ENCODE assay signal across 29 cellular contexts in the genomic region with DNA sequence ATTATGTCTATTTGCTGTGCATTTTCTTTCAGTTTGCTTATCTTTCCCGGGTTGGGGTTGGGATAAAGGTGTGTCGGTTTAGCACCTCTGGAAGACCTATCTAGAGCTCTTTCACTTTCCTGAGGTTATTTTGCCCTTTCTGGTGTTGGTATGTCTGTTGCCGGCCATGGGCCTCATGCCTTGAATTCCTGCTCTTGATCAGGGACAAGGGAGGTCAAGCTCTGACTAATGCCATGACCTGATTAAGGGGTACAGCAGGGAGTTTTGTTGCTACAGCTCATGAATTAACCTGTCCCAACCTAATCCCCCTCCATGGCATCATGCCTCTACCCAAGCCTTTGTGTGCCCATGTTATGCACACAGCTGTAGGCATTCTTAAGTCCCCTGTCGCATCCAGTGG.
DNase-seq lines count a peak whose midpoint lies in the region; ATAC-seq and TF ChIP-seq lines count a peak whose summit lies in the region.
"Had no signal": no experiment of that assay in that cellular context is flagged by ENCODE, and none has a peak within 500 bp of the region (broad histone marks: within the 10 kb centered on the region; RNA-seq: fewer than 3 reads in every experiment).

No MANE protein-coding gene starts in this region.

- DNase-seq in Right ventricle myocardium inferior (ENCODE audit: missing footprints) (no peak), right atrium auricular region (ENCODE audit: low spot score) (no peak), amniotic epithelial cell (ENCODE audit: low read depth) (peak; percentile 76), left ventricle myocardium superior (peak; percentile 28)
- DNase-seq in stimulated activated effector memory CD8-positive, alpha-beta T cell treated with anti-CD3 and anti-CD28 coated beads, Interleukin-12 subunit alpha, Interleukin-12 subunit beta, amount 100 ng/mL, for 72 hours (ENCODE audit: low spot score in 2 of 2), result no peak
- DNase-seq: 8988T; activated CD4-positive, alpha-beta memory T cell treated with anti-CD3 and anti-CD28 coated beads, Interleukin-2, amount 10 ng/mL, durations not matched to agents 7 days and 5 days; activated CD4-positive, CD25-positive, alpha-beta regulatory T cell treated with anti-CD3 and anti-CD28 coated beads, Interleukin-2, amount 50 U/mL, for 72 hours; CD8-positive, alpha-beta memory T cell; effector memory CD8-positive, alpha-beta T cell; foreskin keratinocyte; heart right ventricle; KG1; MM.1S; NCI-H1417 treated with DMSO at 0.1 percent for 48 hours; NCI-H2081; NCI-H2227 treated with DMSO at 0.1 percent for 48 hours; NCI-H82; RPMI8226; stimulated activated CD4-positive, alpha-beta T cell treated with anti-CD3 and anti-CD28 coated beads, Interleukin-1b, Interleukin-23, amount 100 ng/mL, for 48 hours; stimulated activated CD8-positive, alpha-beta memory T cell treated with anti-CD3 and anti-CD28 coated beads, Interleukin-4, amount 100 ng/mL, for 48 hours; stomach; thyroid gland had no signal

- H3K27me3 ChIP-seq in right atrium auricular region, result no peaks in the 10 kb centered on the region
- H3K27me3 ChIP-seq: foreskin keratinocyte, heart right ventricle, stomach, thyroid gland had no signal

- no peak overlapping the region for H3K4me3 Mint-ChIP-seq in stimulated activated effector memory CD8-positive, alpha-beta T cell treated with anti-CD3 and anti-CD28 coated beads, Interleukin-12 subunit alpha, Interleukin-12 subunit beta, amount 100 ng/mL, for 72 hours
- H3K4me3 Mint-ChIP-seq: activated CD4-positive, alpha-beta memory T cell treated with anti-CD3 and anti-CD28 coated beads, Interleukin-2, amount 10 ng/mL, durations not matched to agents 7 days and 5 days; activated naive CD8-positive, alpha-beta T cell; CD8-positive, alpha-beta memory T cell; effector memory CD8-positive, alpha-beta T cell had no signal

- peaks cover 2% of the 10 kb centered on the region for H3K9me3 Mint-ChIP-seq in stimulated activated effector memory CD8-positive, alpha-beta T cell treated with anti-CD3 and anti-CD28 coated beads, Interleukin-12 subunit alpha, Interleukin-12 subunit beta, amount 100 ng/mL, for 72 hours

- TF ChIP-seq CTCF in right atrium auricular region (IDR thresholded peaks at IDR 0.05), result no peak

- peaks cover 74% of the 10 kb centered on the region for H3K36me3 Mint-ChIP-seq in stimulated activated effector memory CD8-positive, alpha-beta T cell treated with anti-CD3 and anti-CD28 coated beads, Interleukin-12 subunit alpha, Interleukin-12 subunit beta, amount 100 ng/mL, for 72 hours

- intact Hi-C loops in Right ventricle myocardium inferior (cut with DNase I), result no loop called here
- intact Hi-C loops in left ventricle myocardium superior (cut with micrococcal nuclease), result no loop called here

- peak; percentile 74 for ATAC-seq in Right ventricle myocardium inferior
- peak; percentile 70 for ATAC-seq in left ventricle myocardium superior
- no peak for ATAC-seq in stimulated activated effector memory CD8-positive, alpha-beta T cell treated with anti-CD3 and anti-CD28 coated beads, Interleukin-12 subunit alpha, Interleukin-12 subunit beta, amount 100 ng/mL, for 72 hours
- no peak for ATAC-seq in GM19035 (IDR thresholded peaks at IDR 0.05; ENCODE audit: unreplicated experiment)
- no peak for ATAC-seq in GM21381 (IDR thresholded peaks at IDR 0.05; ENCODE audit: unreplicated experiment)
- no peak for ATAC-seq in HG03045 (IDR thresholded peaks at IDR 0.05; ENCODE audit: unreplicated experiment)
- ATAC-seq: effector memory CD8-positive, alpha-beta T cell; foreskin keratinocyte had no signal

- H3K36me3 ChIP-seq in right atrium auricular region, result peaks cover 62% of the 10 kb centered on the region

- H3K4me1 Mint-ChIP-seq in stimulated activated effector memory CD8-positive, alpha-beta T cell treated with anti-CD3 and anti-CD28 coated beads, Interleukin-12 subunit alpha, Interleukin-12 subunit beta, amount 100 ng/mL, for 72 hours, result no peaks in the 10 kb centered on the region
- H3K4me1 Mint-ChIP-seq: activated CD4-positive, alpha-beta memory T cell treated with anti-CD3 and anti-CD28 coated beads, Interleukin-2, amount 10 ng/mL, durations not matched to agents 7 days and 5 days had no signal

- H3K27ac Mint-ChIP-seq in stimulated activated effector memory CD8-positive, alpha-beta T cell treated with anti-CD3 and anti-CD28 coated beads, Interleukin-12 subunit alpha, Interleukin-12 subunit beta, amount 100 ng/mL, for 72 hours, result peak overlapping the region; percentile 63
- H3K27ac Mint-ChIP-seq: activated CD4-positive, alpha-beta memory T cell treated with anti-CD3 and anti-CD28 coated beads, Interleukin-2, amount 10 ng/mL, durations not matched to agents 7 days and 5 days; activated naive CD8-positive, alpha-beta T cell; effector memory CD8-positive, alpha-beta T cell had no signal

- H3K27ac ChIP-seq in right atrium auricular region, result peak overlapping the region in 1 of 2 donors; percentile 31
- H3K27ac ChIP-seq: coronary artery, foreskin keratinocyte, stomach, thyroid gland had no signal

- peaks cover 1 to 4% of the 10 kb centered on the region in 2 donors for H3K9me3 ChIP-seq in right atrium auricular region
- H3K9me3 ChIP-seq: thyroid gland had no signal

- no peak overlapping the region for H3K4me3 ChIP-seq in right atrium auricular region
- H3K4me3 ChIP-seq: coronary artery, heart right ventricle, smooth muscle cell, stomach, thyroid gland had no signal

- H3K4me1 ChIP-seq in right atrium auricular region, result peaks cover 0 to 8% of the 10 kb centered on the region in 2 donors
- H3K4me1 ChIP-seq: foreskin keratinocyte, stomach, thyroid gland had no signal

Comparison
In these comparisons a context has a peak if more than half of its experiments do, and no peak if none do; other contexts are left out.
1. DNase-seq: peak in amniotic epithelial cell (single experiment) and left ventricle myocardium superior (single experiment); none in Right ventricle myocardium inferior (single experiment), right atrium auricular region (single experiment) and stimulated activated effector memory CD8-positive, alpha-beta T cell treated with anti-CD3 and anti-CD28 coated beads, Interleukin-12 subunit alpha, Interleukin-12 subunit beta, amount 100 ng/mL, for 72 hours (0 of 2).
2. ATAC-seq: peak in Right ventricle myocardium inferior (single experiment) and left ventricle myocardium superior (single experiment); none in stimulated activated effector memory CD8-positive, alpha-beta T cell treated with anti-CD3 and anti-CD28 coated beads, Interleukin-12 subunit alpha, Interleukin-12 subunit beta, amount 100 ng/mL, for 72 hours (single experiment), GM19035 (single experiment), GM21381 (single experiment) and HG03045 (single experiment).